Comparison of ENCODE assay signal across 8 cellular contexts in the genomic region with DNA sequence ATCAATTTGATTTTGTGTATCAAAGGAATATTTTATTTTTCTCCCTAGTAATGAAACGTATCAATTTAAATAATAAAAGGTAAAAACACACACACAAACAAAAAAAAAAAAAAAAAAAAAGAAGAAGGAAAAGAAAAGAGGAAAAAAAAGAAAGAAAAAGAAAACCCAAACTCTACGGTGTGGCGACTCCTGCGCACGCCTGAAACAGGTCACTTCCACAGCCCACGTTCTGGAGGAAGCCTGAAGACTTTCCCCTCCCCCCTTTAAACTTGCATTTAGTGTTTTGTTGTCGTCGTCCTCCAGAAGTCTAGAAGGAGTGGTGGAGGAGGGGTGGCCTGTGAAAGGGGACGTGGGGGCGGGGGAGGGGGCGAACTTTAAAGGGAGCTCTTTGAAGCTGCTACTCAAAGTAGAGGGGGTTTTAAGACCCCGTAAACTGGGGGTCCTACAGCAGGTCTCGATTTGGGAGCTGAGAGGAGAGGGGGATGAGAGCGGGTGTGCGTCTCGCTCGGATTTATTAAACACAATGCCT. TPM values are rescaled to one million over a fixed set of nuclear protein-coding genes. Genes with fewer than 3 reads are reported as not detected.
A peak's percentile ranks its signal among the peaks of the same experiment; 100 is the strongest.
DNase-seq lines count a peak whose midpoint lies in the region; ATAC-seq and TF ChIP-seq lines count a peak whose summit lies in the region.

No MANE protein-coding gene starts in this region.

- H3K9me3 ChIP-seq in left ventricle myocardium inferior (replicated peaks): no peaks in the 10 kb centered on the region

- H3K4me1 ChIP-seq in left ventricle myocardium inferior: peaks cover 70% of the 10 kb centered on the region

- TF ChIP-seq CTCF in left ventricle myocardium inferior (IDR thresholded peaks at IDR 0.05; ENCODE audit: borderline replicate concordance) (no peak), retinal pigment epithelial cell (conservative IDR thresholded peaks at IDR 0.05; ENCODE audit: low read depth, low read length) (no peak)

- no peak for ATAC-seq in HG03432 (IDR thresholded peaks at IDR 0.05; ENCODE audit: unreplicated experiment)

- no peak for DNase-seq in left ventricle myocardium inferior
- DNase-seq in cardiac septum (ENCODE audit: low spot score): no peak
- no peak for DNase-seq in epithelial cell of prostate (ENCODE audit: low read depth, low spot score)
- DNase-seq in retinal pigment epithelial cell (ENCODE audit: low read depth): no peak
- no peak for DNase-seq in COLO668 (lab: John Stamatoyannopoulos, UW; ENCODE audit: unreplicated experiment)
- no peak for DNase-seq in EL

- peak overlapping the region; percentile 98 for H3K4me3 Mint-ChIP-seq in T-helper 1 cell treated with Interleukin-12 subunit alpha and Interleukin-12 subunit beta and Interleukin-4 antibody, amounts not matched to agents 30 μg/mL and 1 μg/mL, for 36 hours

- H3K27me3 ChIP-seq in left ventricle myocardium inferior (ENCODE audit: low read depth): peaks cover 12% of the 10 kb centered on the region

- intact Hi-C loops in left ventricle myocardium inferior (cut with micrococcal nuclease) (no loop called here), cardiac septum (cut with DNase I) (loop anchor here (2.0 to 10.0 kb wide), 5 partner anchors 42 to 503 kb away; no protein-coding TSS in a partner anchor)

- peaks cover 29% of the 10 kb centered on the region for H3K4me1 Mint-ChIP-seq in T-helper 1 cell treated with Interleukin-12 subunit alpha and Interleukin-12 subunit beta and Interleukin-4 antibody, amounts not matched to agents 30 μg/mL and 1 μg/mL, for 36 hours (ENCODE audit: low read depth)

- H3K27ac ChIP-seq in left ventricle myocardium inferior (replicated peaks): peak overlapping the region; percentile 73
- peak overlapping the region; percentile 83 for H3K27ac ChIP-seq in epithelial cell of prostate

- H3K4me3 ChIP-seq in left ventricle myocardium inferior: peak overlapping the region; percentile 61
- H3K4me3 ChIP-seq in retinal pigment epithelial cell (ENCODE audit: low read length): peak overlapping the region; percentile 31

- no peaks in the 10 kb centered on the region for H3K36me3 ChIP-seq in left ventricle myocardium inferior

- no peaks in the 10 kb centered on the region for H3K9me3 Mint-ChIP-seq in T-helper 1 cell treated with Interleukin-12 subunit alpha and Interleukin-12 subunit beta and Interleukin-4 antibody, amounts not matched to agents 30 μg/mL and 1 μg/mL, for 36 hours

- H3K27me3 Mint-ChIP-seq in T-helper 1 cell treated with Interleukin-12 subunit alpha and Interleukin-12 subunit beta and Interleukin-4 antibody, amounts not matched to agents 30 μg/mL and 1 μg/mL, for 36 hours (ENCODE audit: low read depth): peaks cover 46% of the 10 kb centered on the region

- H3K27ac Mint-ChIP-seq in T-helper 1 cell treated with Interleukin-12 subunit alpha and Interleukin-12 subunit beta and Interleukin-4 antibody, amounts not matched to agents 30 μg/mL and 1 μg/mL, for 36 hours: peak overlapping the region; percentile 100

- H3K36me3 Mint-ChIP-seq in T-helper 1 cell treated with Interleukin-12 subunit alpha and Interleukin-12 subunit beta and Interleukin-4 antibody, amounts not matched to agents 30 μg/mL and 1 μg/mL, for 36 hours (ENCODE audit: low read depth): peaks cover 6% of the 10 kb centered on the region

RNA-seq across cellular contexts. Expression of a gene that starts 2.3 kb away (rescaled TPM):
- 17.8 TPM for total RNA-seq in left ventricle myocardium inferior
- total RNA-seq in cardiac septum: 32.6 TPM
